In the genomic region with DNA sequence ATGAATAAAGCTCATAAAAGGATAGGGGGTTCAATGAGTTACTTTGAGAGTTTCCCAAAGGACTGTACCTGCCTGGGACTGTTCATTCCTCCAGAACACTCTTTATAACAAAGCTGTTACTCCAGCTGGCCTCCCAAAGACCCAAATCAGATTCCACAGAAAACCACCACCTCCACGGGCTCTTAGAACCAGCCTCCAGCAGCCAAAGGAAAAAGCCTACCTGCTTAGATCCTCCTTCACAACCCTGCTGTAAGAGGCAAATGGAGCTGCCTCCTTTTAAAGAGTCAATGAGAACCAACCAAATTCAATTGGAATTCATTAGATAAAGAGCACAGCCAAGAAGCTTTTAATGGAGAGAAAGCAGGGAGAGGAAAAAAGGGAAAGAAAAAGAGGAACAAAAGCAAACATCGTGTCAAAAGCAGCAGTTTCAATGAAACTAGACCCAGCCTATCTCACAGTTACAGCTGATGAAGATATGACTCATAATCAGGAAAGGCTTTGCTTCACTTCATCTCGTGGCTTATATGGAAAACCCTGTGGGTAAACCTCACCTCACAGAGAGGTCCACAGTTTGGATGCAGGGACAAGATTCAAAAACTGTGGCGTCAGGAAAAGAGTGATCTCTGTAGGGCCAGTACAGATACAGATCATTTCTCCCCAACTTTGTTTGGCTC, we compare ENCODE assay signal across 13 cellular contexts. TPM values are rescaled to one million over a fixed set of nuclear protein-coding genes. Genes with fewer than 3 reads are reported as not detected.
A peak's percentile ranks its signal among the peaks of the same experiment; 100 is the strongest.
DNase-seq lines count a peak whose midpoint lies in the region; ATAC-seq, FAIRE-seq and TF ChIP-seq lines count a peak whose summit lies in the region.
"Had no signal": no experiment of that assay in that cellular context is flagged by ENCODE, and none has a peak within 500 bp of the region (broad histone marks: within the 10 kb centered on the region; RNA-seq: fewer than 3 reads in every experiment).

No MANE protein-coding gene starts in this region.

- H3K36me3 ChIP-seq in bronchial epithelial cell (ENCODE audit: control insufficient read depth, insufficient read depth, low read length) (no peaks in the 10 kb centered on the region), WERI-Rb-1 (no peaks in the 10 kb centered on the region)

- no peaks in the 10 kb centered on the region for H3K27me3 ChIP-seq in bronchial epithelial cell (ENCODE audit: control insufficient read depth, insufficient read depth, low read length)
- no peaks in the 10 kb centered on the region for H3K27me3 ChIP-seq in WERI-Rb-1 (ENCODE audit: insufficient read depth, low read depth, severe bottlenecking)

- H3K9me3 ChIP-seq in WERI-Rb-1 (ENCODE audit: severe bottlenecking), result no peaks in the 10 kb centered on the region

- no peak for TF ChIP-seq CTCF in bronchial epithelial cell (IDR thresholded peaks at IDR 0.05; ENCODE audit: insufficient read depth, low read length, severe bottlenecking)
- no peak for TF ChIP-seq CTCF in WERI-Rb-1 (IDR thresholded peaks at IDR 0.05; ENCODE audit: low read depth, low read length)

- H3K4me3 ChIP-seq in bronchial epithelial cell (ENCODE audit: low read depth, low read length) (no peak overlapping the region), WERI-Rb-1 (ENCODE audit: low read depth, low read length) (no peak overlapping the region)

- FAIRE-seq in bronchial epithelial cell (lab: Jason Lieb, UNC), result peak; percentile 36
- FAIRE-seq: TTC549 had no signal

- intact Hi-C loops in sciatic nerve (cut with DNase I), result no loop called here

- ATAC-seq in GM21619 (IDR thresholded peaks at IDR 0.05; ENCODE audit: unreplicated experiment), result peak; percentile 64
- ATAC-seq in HG03025 (IDR thresholded peaks at IDR 0.05; ENCODE audit: low FRiP score, unreplicated experiment), result no peak
- no peak for ATAC-seq in sciatic nerve

- H3K27ac ChIP-seq in WERI-Rb-1, result no peak overlapping the region

- DNase-seq in CD1c-positive myeloid dendritic cell (ENCODE audit: extremely low spot score), result peak; percentile 5
- peak; percentile 13 for DNase-seq in LHCN-M2 (ENCODE audit: low read depth)
- peak; percentile 74 for DNase-seq in bronchial epithelial cell (ENCODE audit: low read depth)
- no peak for DNase-seq in WERI-Rb-1
- DNase-seq in iPS-NIHi11 (ENCODE audit: low spot score), result no peak
- DNase-seq in sciatic nerve (ENCODE audit: low spot score), result no peak
- DNase-seq: CD4-positive, CD25-positive, alpha-beta regulatory T cell; immature natural killer cell; NCI-H1930; posterior cingulate gyrus had no signal

RNA-seq across cellular contexts. Expression of a gene that starts 27.8 kb away (rescaled TPM):
- total RNA-seq in LHCN-M2 (2014; rRNA removed) (2.6 and 2.8 TPM in 2 replicates), bronchial epithelial cell (0.79 and 1.2 TPM in 2 replicates), sciatic nerve (4.9 TPM)
- 0.86 TPM for polyA plus RNA-seq in LHCN-M2 (2012)

RNA-seq across cellular contexts. Expression of a gene that starts 37.9 kb away (rescaled TPM):
- total RNA-seq in LHCN-M2 (2014; rRNA removed) (not detected in 2 replicates), bronchial epithelial cell (not detected in 2 replicates), sciatic nerve (10.2 TPM)
- not detected for polyA plus RNA-seq in LHCN-M2 (2012)
- total RNA-seq: CD4-positive, CD25-positive, alpha-beta regulatory T cell had no signal
- polyA plus RNA-seq: CD4-positive, CD25-positive, alpha-beta regulatory T cell; immature natural killer cell had no signal

Comparison
In these comparisons a context has a peak if more than half of its experiments do, and no peak if none do; other contexts are left out.
1. DNase-seq: peak in CD1c-positive myeloid dendritic cell (single experiment), LHCN-M2 (single experiment) and bronchial epithelial cell (single experiment); none in WERI-Rb-1 (single experiment), iPS-NIHi11 (single experiment) and sciatic nerve (single experiment).
2. RNA of a gene that starts 37.9 kb away (total RNA-seq): 10.2 TPM in sciatic nerve (single experiment); not detected in LHCN-M2 and not detected in bronchial epithelial cell; every median in the first group is over 10 times any median in the second.